In genomic region chr5:134175874-134176522, GRCh38 we compare ENCODE assay signal across 2 cellular contexts.
TF ChIP-seq lines count a peak whose summit lies in the region.

No MANE protein-coding gene starts in this region.

TF ChIP-seq in A549, 52 proteins besides CTCF, POLR2A, EP300 and RAD21 (continued from another document):
- TF ChIP-seq, protein P1, sequence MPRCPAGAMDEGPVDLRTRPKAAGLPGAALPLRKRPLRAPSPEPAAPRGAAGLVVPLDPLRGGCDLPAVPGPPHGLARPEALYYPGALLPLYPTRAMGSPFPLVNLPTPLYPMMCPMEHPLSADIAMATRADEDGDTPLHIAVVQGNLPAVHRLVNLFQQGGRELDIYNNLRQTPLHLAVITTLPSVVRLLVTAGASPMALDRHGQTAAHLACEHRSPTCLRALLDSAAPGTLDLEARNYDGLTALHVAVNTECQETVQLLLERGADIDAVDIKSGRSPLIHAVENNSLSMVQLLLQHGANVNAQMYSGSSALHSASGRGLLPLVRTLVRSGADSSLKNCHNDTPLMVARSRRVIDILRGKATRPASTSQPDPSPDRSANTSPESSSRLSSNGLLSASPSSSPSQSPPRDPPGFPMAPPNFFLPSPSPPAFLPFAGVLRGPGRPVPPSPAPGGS (IDR thresholded peaks at IDR 0.05) = no peak
- TF ChIP-seq MAX (IDR thresholded peaks at IDR 0.05) = no peak
- no peak for TF ChIP-seq MAZ (IDR thresholded peaks at IDR 0.05; ENCODE audit: borderline replicate concordance, low read depth, low read length)
- no peak for TF ChIP-seq RFX5 (IDR thresholded peaks at IDR 0.05)
- no peak for TF ChIP-seq NPAS2 (CRISPR knock-in tag; IDR thresholded peaks at IDR 0.05; ENCODE audit: borderline replicate concordance)
- TF ChIP-seq JUNB (IDR thresholded peaks at IDR 0.05) = no peak
- TF ChIP-seq NR3C1 (IDR thresholded peaks at IDR 0.05) = no peak
- no peak for TF ChIP-seq BHLHE40 (IDR thresholded peaks at IDR 0.05; ENCODE audit: low read depth, low read length)
- TF ChIP-seq, protein P2, sequence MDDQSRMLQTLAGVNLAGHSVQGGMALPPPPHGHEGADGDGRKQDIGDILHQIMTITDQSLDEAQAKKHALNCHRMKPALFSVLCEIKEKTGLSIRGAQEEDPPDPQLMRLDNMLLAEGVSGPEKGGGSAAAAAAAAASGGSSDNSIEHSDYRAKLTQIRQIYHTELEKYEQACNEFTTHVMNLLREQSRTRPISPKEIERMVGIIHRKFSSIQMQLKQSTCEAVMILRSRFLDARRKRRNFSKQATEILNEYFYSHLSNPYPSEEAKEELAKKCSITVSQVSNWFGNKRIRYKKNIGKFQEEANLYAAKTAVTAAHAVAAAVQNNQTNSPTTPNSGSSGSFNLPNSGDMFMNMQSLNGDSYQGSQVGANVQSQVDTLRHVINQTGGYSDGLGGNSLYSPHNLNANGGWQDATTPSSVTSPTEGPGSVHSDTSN (IDR thresholded peaks at IDR 0.05) = no peak

TF ChIP-seq in SK-N-SH, 30 proteins besides CTCF, POLR2A, EP300 and RAD21 (continued from another document):
- TF ChIP-seq TEAD4 (IDR thresholded peaks at IDR 0.05; ENCODE audit: borderline replicate concordance, insufficient read depth) (no peak), MEF2A (IDR thresholded peaks at IDR 0.05; ENCODE audit: borderline replicate concordance, low read depth) (no peak), MXI1 (IDR thresholded peaks at IDR 0.05; ENCODE audit: low read depth, low read length) (no peak), FOXM1 (IDR thresholded peaks at IDR 0.05; ENCODE audit: low read depth) (no peak)
